Comparison of ENCODE assay signal across 1 cellular context in the genomic region with DNA sequence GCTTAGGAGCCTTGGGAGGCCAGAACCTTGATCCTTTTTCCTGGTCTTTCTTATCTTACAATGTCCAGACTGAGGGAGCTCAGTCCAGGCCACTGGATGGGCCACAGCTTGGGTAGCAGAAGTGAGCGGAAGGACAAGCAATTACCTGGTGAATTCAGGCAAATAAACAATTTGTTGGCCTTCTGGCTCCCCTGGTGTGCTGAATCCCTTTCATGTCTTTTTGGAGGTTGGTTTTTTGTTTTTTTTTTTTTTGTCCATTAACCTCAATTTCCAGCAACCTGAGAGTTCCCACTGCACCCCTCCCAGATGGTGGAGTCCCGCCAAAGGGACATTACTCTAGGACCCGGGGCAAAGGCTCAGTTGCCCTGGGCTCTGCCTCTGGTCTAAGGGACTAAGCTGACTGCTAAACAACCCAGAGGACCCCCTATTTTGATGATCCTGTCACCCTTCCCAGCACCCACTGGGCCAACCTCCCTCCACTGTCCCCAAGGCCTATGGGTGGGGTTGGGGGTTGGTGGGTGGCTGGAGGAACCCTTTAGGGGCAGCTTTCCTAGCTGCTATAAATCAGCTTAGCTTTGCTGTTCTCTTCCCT.
TF ChIP-seq lines count a peak whose summit lies in the region.

No MANE protein-coding gene starts in this region.

TF ChIP-seq in SK-N-SH treated with all-trans-retinoic acid at 6 μM for 48 hours, 23 proteins besides CTCF, POLR2A, EP300 and RAD21 (continued from another document):
- TF ChIP-seq, protein P1, sequence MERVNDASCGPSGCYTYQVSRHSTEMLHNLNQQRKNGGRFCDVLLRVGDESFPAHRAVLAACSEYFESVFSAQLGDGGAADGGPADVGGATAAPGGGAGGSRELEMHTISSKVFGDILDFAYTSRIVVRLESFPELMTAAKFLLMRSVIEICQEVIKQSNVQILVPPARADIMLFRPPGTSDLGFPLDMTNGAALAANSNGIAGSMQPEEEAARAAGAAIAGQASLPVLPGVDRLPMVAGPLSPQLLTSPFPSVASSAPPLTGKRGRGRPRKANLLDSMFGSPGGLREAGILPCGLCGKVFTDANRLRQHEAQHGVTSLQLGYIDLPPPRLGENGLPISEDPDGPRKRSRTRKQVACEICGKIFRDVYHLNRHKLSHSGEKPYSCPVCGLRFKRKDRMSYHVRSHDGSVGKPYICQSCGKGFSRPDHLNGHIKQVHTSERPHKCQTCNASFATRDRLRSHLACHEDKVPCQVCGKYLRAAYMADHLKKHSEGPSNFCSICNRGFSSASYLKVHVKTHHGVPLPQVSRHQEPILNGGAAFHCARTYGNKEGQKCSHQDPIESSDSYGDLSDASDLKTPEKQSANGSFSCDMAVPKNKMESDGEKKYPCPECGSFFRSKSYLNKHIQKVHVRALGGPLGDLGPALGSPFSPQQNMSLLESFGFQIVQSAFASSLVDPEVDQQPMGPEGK (CRISPR knock-in tag; IDR thresholded peaks at IDR 0.05; ENCODE audit: borderline replicate concordance) = no peak
- TF ChIP-seq ZNF8 (CRISPR knock-in tag; IDR thresholded peaks at IDR 0.05) = no peak
- no peak for TF ChIP-seq TOX (CRISPR knock-in tag; IDR thresholded peaks at IDR 0.05; ENCODE audit: borderline replicate concordance)
- TF ChIP-seq ESRRG (CRISPR knock-in tag; IDR thresholded peaks at IDR 0.05) = no peak
- TF ChIP-seq ZC3H10 (CRISPR knock-in tag; IDR thresholded peaks at IDR 0.05) = no peak
- no peak for TF ChIP-seq ZFP30 (CRISPR knock-in tag; IDR thresholded peaks at IDR 0.05)
- TF ChIP-seq CSDC2 (CRISPR knock-in tag; IDR thresholded peaks at IDR 0.05) = no peak
- no peak for TF ChIP-seq OSR1 (CRISPR knock-in tag; IDR thresholded peaks at IDR 0.05)
- TF ChIP-seq, protein P2, sequence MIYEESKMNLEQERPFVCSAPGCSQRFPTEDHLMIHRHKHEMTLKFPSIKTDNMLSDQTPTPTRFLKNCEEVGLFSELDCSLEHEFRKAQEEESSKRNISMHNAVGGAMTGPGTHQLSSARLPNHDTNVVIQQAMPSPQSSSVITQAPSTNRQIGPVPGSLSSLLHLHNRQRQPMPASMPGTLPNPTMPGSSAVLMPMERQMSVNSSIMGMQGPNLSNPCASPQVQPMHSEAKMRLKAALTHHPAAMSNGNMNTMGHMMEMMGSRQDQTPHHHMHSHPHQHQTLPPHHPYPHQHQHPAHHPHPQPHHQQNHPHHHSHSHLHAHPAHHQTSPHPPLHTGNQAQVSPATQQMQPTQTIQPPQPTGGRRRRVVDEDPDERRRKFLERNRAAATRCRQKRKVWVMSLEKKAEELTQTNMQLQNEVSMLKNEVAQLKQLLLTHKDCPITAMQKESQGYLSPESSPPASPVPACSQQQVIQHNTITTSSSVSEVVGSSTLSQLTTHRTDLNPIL (CRISPR knock-in tag; IDR thresholded peaks at IDR 0.05; ENCODE audit: low read depth) = no peak
- TF ChIP-seq, protein P3, sequence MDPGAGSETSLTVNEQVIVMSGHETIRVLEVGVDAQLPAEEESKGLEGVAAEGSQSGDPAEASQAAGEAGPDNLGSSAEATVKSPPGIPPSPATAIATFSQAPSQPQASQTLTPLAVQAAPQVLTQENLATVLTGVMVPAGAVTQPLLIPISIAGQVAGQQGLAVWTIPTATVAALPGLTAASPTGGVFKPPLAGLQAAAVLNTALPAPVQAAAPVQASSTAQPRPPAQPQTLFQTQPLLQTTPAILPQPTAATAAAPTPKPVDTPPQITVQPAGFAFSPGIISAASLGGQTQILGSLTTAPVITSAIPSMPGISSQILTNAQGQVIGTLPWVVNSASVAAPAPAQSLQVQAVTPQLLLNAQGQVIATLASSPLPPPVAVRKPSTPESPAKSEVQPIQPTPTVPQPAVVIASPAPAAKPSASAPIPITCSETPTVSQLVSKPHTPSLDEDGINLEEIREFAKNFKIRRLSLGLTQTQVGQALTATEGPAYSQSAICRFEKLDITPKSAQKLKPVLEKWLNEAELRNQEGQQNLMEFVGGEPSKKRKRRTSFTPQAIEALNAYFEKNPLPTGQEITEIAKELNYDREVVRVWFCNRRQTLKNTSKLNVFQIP (CRISPR knock-in tag; IDR thresholded peaks at IDR 0.05; ENCODE audit: borderline replicate concordance, low read depth) = no peak
- no peak for TF ChIP-seq GLIS3 (CRISPR knock-in tag; IDR thresholded peaks at IDR 0.05)
- TF ChIP-seq ARNTL (CRISPR knock-in tag; IDR thresholded peaks at IDR 0.05; ENCODE audit: borderline replicate concordance, low read depth) = no peak
- TF ChIP-seq TCF4 (CRISPR knock-in tag; IDR thresholded peaks at IDR 0.05; ENCODE audit: borderline replicate concordance) = no peak
- TF ChIP-seq PPARA (CRISPR knock-in tag; IDR thresholded peaks at IDR 0.05; ENCODE audit: borderline replicate concordance) = no peak
- no peak for TF ChIP-seq ISL1 (CRISPR knock-in tag; IDR thresholded peaks at IDR 0.05)
